Comparison of ENCODE assay signal across 22 cellular contexts in the genomic region with DNA sequence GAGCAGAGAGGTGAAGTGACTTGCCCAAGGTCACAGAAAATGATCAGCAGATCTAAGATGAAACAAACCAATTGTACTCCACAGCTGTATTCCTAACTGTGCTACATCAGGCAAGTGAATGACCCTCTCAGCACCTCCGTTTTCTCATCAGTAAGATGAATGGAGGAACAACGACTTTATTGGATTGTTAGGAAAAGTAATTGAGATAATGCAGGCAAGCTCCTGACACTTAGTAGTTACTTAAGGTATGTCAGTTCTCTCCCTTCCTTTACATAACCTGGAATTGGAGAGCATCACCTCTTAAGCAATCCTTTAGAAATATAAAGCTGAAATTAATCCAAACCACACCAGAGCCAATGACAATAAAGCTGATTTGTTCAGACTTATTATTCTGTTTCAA.
DNase-seq lines count a peak whose midpoint lies in the region; FAIRE-seq and TF ChIP-seq lines count a peak whose summit lies in the region.
"Had no signal": no experiment of that assay in that cellular context is flagged by ENCODE, and none has a peak within 500 bp of the region (broad histone marks: within the 10 kb centered on the region; RNA-seq: fewer than 3 reads in every experiment).

No MANE protein-coding gene starts in this region.

- TF ChIP-seq CTCF in chondrocyte (IDR thresholded peaks at IDR 0.05) (no peak), thyroid gland (IDR thresholded peaks at IDR 0.05) (no peak)

- no peak overlapping the region for H2BK120ac ChIP-seq in neuronal stem cell (ENCODE audit: low read depth, low read length)

- H3K4me3 ChIP-seq in SK-N-MC (peak overlapping the region; percentile 60), neuronal stem cell (ENCODE audit: low read length in 2 of 2) (no peak overlapping the region), thyroid gland (replicated peaks in 1 of 3) (no peak overlapping the region)
- H3K4me3 ChIP-seq in effector memory CD4-positive, alpha-beta T cell (ENCODE audit: insufficient read depth, low read depth, low read length, poor library complexity, severe bottlenecking), result no peak overlapping the region
- H3K4me3 ChIP-seq: colonic mucosa, neural progenitor cell had no signal

- DNase-seq in SK-N-MC (ENCODE audit: low read depth, low spot score) (no peak), chondrocyte (ENCODE audit: low spot score) (no peak), neuronal stem cell (ENCODE audit: low spot score) (no peak), thyroid gland (no peak), RCC 7860 (ENCODE audit: low spot score) (no peak), D341Med (ENCODE audit: low spot score) (no peak)
- DNase-seq in effector memory CD4-positive, alpha-beta T cell, result no peak
- DNase-seq: activated CD4-positive, alpha-beta T cell treated with anti-CD3 and anti-CD28 coated beads, Interleukin-2, amount 10 ng/mL, durations not matched to agents 7 days and 5 days; activated naive CD8-positive, alpha-beta T cell treated with anti-CD3 and anti-CD28 coated beads, Interleukin-2, amount 10 ng/mL, durations not matched to agents 7 days and 5 days; AML-193; CD8-positive, alpha-beta T cell; glutamatergic neuron; KBM-7; MM.1S; NCI-H1417 treated with DMSO at 0.1 percent for 48 hours; SK-N-SH; T-helper 2 cell had no signal

- H3K23ac ChIP-seq in neuronal stem cell (ENCODE audit: low read depth, low read length, poor library complexity), result no peak overlapping the region

- H3K4me1 ChIP-seq in neuronal stem cell (ENCODE audit: control insufficient read depth in 2 of 2, insufficient read depth in 1 of 2, low read depth in 1 of 2, low read length in 2 of 2) (peaks cover 2 to 4% of the 10 kb centered on the region in 2 donors), thyroid gland (peaks cover 35 to 40% of the 10 kb centered on the region in 2 donors)
- no peaks in the 10 kb centered on the region for H3K4me1 ChIP-seq in effector memory CD4-positive, alpha-beta T cell (ENCODE audit: control insufficient read depth, insufficient read depth, low read length, poor library complexity, severe bottlenecking)
- H3K4me1 ChIP-seq: colonic mucosa had no signal

- H3K9ac ChIP-seq in SK-N-MC (ENCODE audit: insufficient read length) (no peak overlapping the region), neuronal stem cell (ENCODE audit: low read depth, low read length, poor library complexity) (no peak overlapping the region)
- H3K9ac ChIP-seq: neural progenitor cell, SK-N-SH had no signal

- H3K79me1 ChIP-seq in neuronal stem cell (ENCODE audit: low read depth, low read length), result no peaks in the 10 kb centered on the region

- no peak overlapping the region for H3K18ac ChIP-seq in neuronal stem cell (ENCODE audit: low read length)

- no peak overlapping the region for H2BK5ac ChIP-seq in neuronal stem cell (ENCODE audit: low read length)

- H3K27ac ChIP-seq in SK-N-MC (peak overlapping the region; percentile 90), neuronal stem cell (replicated peaks; ENCODE audit: low read length) (no peak overlapping the region), thyroid gland (peak overlapping the region; percentile 50 to 61 (median 55))
- H3K27ac ChIP-seq in effector memory CD4-positive, alpha-beta T cell (ENCODE audit: insufficient read depth, low read length, poor library complexity, severe bottlenecking), result no peak overlapping the region
- H3K27ac ChIP-seq: colonic mucosa, neural progenitor cell had no signal

- no peak overlapping the region for H3K4me2 ChIP-seq in neuronal stem cell (ENCODE audit: insufficient read depth, low read length, poor library complexity, severe bottlenecking)
- H3K4me2 ChIP-seq: neural progenitor cell, SK-N-SH had no signal

- no peak for TF ChIP-seq POLR2A in thyroid gland (IDR thresholded peaks at IDR 0.05)

- H3K9me3 ChIP-seq in SK-N-MC (ENCODE audit: low read depth, low read length) (no peaks in the 10 kb centered on the region), neuronal stem cell (replicated peaks in 1 of 2; ENCODE audit: control insufficient read depth in 2 of 2, insufficient read depth in 1 of 2, low read depth in 1 of 2, low read length in 2 of 2) (peaks cover 0 to 7% of the 10 kb centered on the region in 2 donors), thyroid gland (no peaks in the 10 kb centered on the region)
- H3K9me3 ChIP-seq in effector memory CD4-positive, alpha-beta T cell (ENCODE audit: control insufficient read depth, low read length), result no peaks in the 10 kb centered on the region
- H3K9me3 ChIP-seq: colonic mucosa, SK-N-SH had no signal

- H3K36me3 Mint-ChIP-seq in chondrocyte (ENCODE audit: low read depth), result no peaks in the 10 kb centered on the region
- H3K36me3 Mint-ChIP-seq: brain; CD8-positive, alpha-beta T cell; neural progenitor cell had no signal

- H3K4me3 Mint-ChIP-seq in chondrocyte (ENCODE audit: unreplicated experiment), result no peak overlapping the region
- H3K4me3 Mint-ChIP-seq: activated CD4-positive, alpha-beta T cell treated with anti-CD3 and anti-CD28 coated beads, Interleukin-2, amount 10 ng/mL, durations not matched to agents 7 days and 5 days; activated naive CD8-positive, alpha-beta T cell treated with anti-CD3 and anti-CD28 coated beads, Interleukin-2, amount 10 ng/mL, durations not matched to agents 7 days and 5 days; activated T-helper 17 cell treated with anti-CD3 and anti-CD28 coated beads, Interleukin-2, amount 50 U/mL, for 72 hours; brain; CD8-positive, alpha-beta T cell; neural progenitor cell had no signal

- H2AFZ ChIP-seq in neuronal stem cell (ENCODE audit: low read length), result peak overlapping the region; percentile 36
- H2AFZ ChIP-seq: neural progenitor cell had no signal

- H3K36me3 ChIP-seq in SK-N-MC (ENCODE audit: insufficient read depth, low read length) (no peaks in the 10 kb centered on the region), neuronal stem cell (replicated peaks in 1 of 2; ENCODE audit: control insufficient read depth in 2 of 2, insufficient read depth in 2 of 2, low read length in 2 of 2) (no peaks in the 10 kb centered on the region), thyroid gland (no peaks in the 10 kb centered on the region)
- no peaks in the 10 kb centered on the region for H3K36me3 ChIP-seq in effector memory CD4-positive, alpha-beta T cell (ENCODE audit: control insufficient read depth, insufficient read depth, low read length)
- H3K36me3 ChIP-seq: colonic mucosa, neural progenitor cell had no signal

- no peak overlapping the region for H3K14ac ChIP-seq in neuronal stem cell (ENCODE audit: low read length)

- peaks cover 6% of the 10 kb centered on the region for H3K9me3 Mint-ChIP-seq in chondrocyte (ENCODE audit: low read depth)

- H4K91ac ChIP-seq in neuronal stem cell (ENCODE audit: low read depth, low read length, poor library complexity), result no peak overlapping the region

- no peaks in the 10 kb centered on the region for H3K27me3 Mint-ChIP-seq in chondrocyte (ENCODE audit: low read depth)

- H3K4ac ChIP-seq in neuronal stem cell (ENCODE audit: low read length), result no peak overlapping the region

- intact Hi-C loops in thyroid gland (cut with DNase I), result no loop called here

- H3K27ac Mint-ChIP-seq in chondrocyte (ENCODE audit: unreplicated experiment), result peak overlapping the region; percentile 92
- H3K27ac Mint-ChIP-seq: activated CD4-positive, alpha-beta T cell treated with anti-CD3 and anti-CD28 coated beads, Interleukin-2, amount 10 ng/mL, durations not matched to agents 7 days and 5 days; activated naive CD8-positive, alpha-beta T cell treated with anti-CD3 and anti-CD28 coated beads, Interleukin-2, amount 10 ng/mL, durations not matched to agents 7 days and 5 days; activated T-helper 17 cell treated with anti-CD3 and anti-CD28 coated beads, Interleukin-2, amount 50 U/mL, for 72 hours; CD8-positive, alpha-beta T cell had no signal

- H3K27me3 ChIP-seq in neuronal stem cell (ENCODE audit: control insufficient read depth in 3 of 3, insufficient read depth in 3 of 3, low read depth in 1 of 3, low read length in 3 of 3) (no peaks in the 10 kb centered on the region), thyroid gland (no peaks in the 10 kb centered on the region)
- no peaks in the 10 kb centered on the region for H3K27me3 ChIP-seq in effector memory CD4-positive, alpha-beta T cell (replicated peaks; ENCODE audit: control insufficient read depth, insufficient read depth, low read length, poor library complexity, severe bottlenecking)
- H3K27me3 ChIP-seq: colonic mucosa, neural progenitor cell had no signal

- no peak overlapping the region for H2BK12ac ChIP-seq in neuronal stem cell (ENCODE audit: low read length)

- no peak for FAIRE-seq in RCC 7860 (lab: Jason Lieb, UNC)
- FAIRE-seq: GM12891 had no signal

- no CpG with 5 or more reads among the region's 2 CpGs for WGBS in neuronal stem cell (ENCODE audit: extremely low coverage in 2 of 2, insufficient read length in 2 of 2, insufficient replicate concordance in 1 of 2), 2 donors
- 88 to 90% methylated on average over 2 of the region's 2 CpGs for WGBS in thyroid gland, 2 donors

- no peak overlapping the region for H4K8ac ChIP-seq in neuronal stem cell (ENCODE audit: low read depth, low read length)

- peaks cover 40% of the 10 kb centered on the region for H3K4me1 Mint-ChIP-seq in chondrocyte (ENCODE audit: low read depth)

- no peak overlapping the region for H2AK5ac ChIP-seq in neuronal stem cell (ENCODE audit: low read depth, low read length)

- no peak overlapping the region for H2BK15ac ChIP-seq in neuronal stem cell (ENCODE audit: low read length)

Comparison
In these comparisons a context has a peak if more than half of its experiments do, and no peak if none do; other contexts are left out.
1. H3K27ac ChIP-seq: peak in SK-N-MC (single experiment) and thyroid gland (3 of 3); none in neuronal stem cell (single experiment) and effector memory CD4-positive, alpha-beta T cell (single experiment).